Comparison of ENCODE assay signal across 20 cellular contexts in genomic region chr1:184428604-184429003, GRCh38. TPM values are rescaled to one million over a fixed set of nuclear protein-coding genes. Genes with fewer than 3 reads are reported as not detected.
DNase-seq lines count a peak whose midpoint lies in the region; ATAC-seq and TF ChIP-seq lines count a peak whose summit lies in the region.
"Had no signal": no experiment of that assay in that cellular context is flagged by ENCODE, and none has a peak within 500 bp of the region (broad histone marks: within the 10 kb centered on the region; RNA-seq: fewer than 3 reads in every experiment).

No MANE protein-coding gene starts in this region.

- H3K27me3 ChIP-seq in PC-3 (ENCODE audit: low read length), result no peaks in the 10 kb centered on the region
- H3K27me3 ChIP-seq in endodermal cell (ENCODE audit: control insufficient read depth, insufficient read depth, low read length, poor library complexity, severe bottlenecking), result no peaks in the 10 kb centered on the region
- H3K27me3 ChIP-seq in mesendoderm (ENCODE audit: insufficient read depth, low read length, poor library complexity), result no peaks in the 10 kb centered on the region

- DNase-seq in AG10803 (ENCODE audit: low read depth) (no peak), PC-3 (no peak), endodermal cell (no peak), mesendoderm (peak; percentile 34), NCI-H1436 treated with DMSO at 0.1 percent for 48 hours (lab: John Stamatoyannopoulos, UW) (no peak), NOMO-1 treated with dmso at 0.1 percent for 144 hours (lab: John Stamatoyannopoulos, UW; ENCODE audit: unreplicated experiment) (no peak), activated T-cell treated with anti-CD3 and anti-CD28 coated beads for 4 hours (no peak)
- DNase-seq: DMS79 treated with DMSO at 0.1 percent for 48 hours; KBM-7; NCI-H1105 treated with DMSO at 0.1 percent for 48 hours; NCI-H1694 treated with DMSO at 0.1 percent for 48 hours; NCI-H748 treated with DMSO at 0.1 percent for 48 hours; NK-92 treated with Interleukin-12 subunit alpha and Interleukin-12 subunit beta, amount 100 ng/mL, for 24 hours; OCI-M1; SHP77; SK-N-SH had no signal

- no peaks in the 10 kb centered on the region for H3K36me3 Mint-ChIP-seq in endodermal cell (ENCODE audit: low read depth)

- no peak overlapping the region for H3K4ac ChIP-seq in mesendoderm (ENCODE audit: low read depth, low read length)

- H2BK120ac ChIP-seq in mesendoderm (ENCODE audit: low read depth, low read length), result no peak overlapping the region

- no peak overlapping the region for H3K27ac Mint-ChIP-seq in endodermal cell

- no peak overlapping the region for H3K4me3 ChIP-seq in AG10803 (ENCODE audit: low read length)
- H3K4me3 ChIP-seq in PC-3 (ENCODE audit: low read length), result no peak overlapping the region
- no peak overlapping the region for H3K4me3 ChIP-seq in endodermal cell (ENCODE audit: low read length)
- no peak overlapping the region for H3K4me3 ChIP-seq in mesendoderm (ENCODE audit: low read length)
- H3K4me3 ChIP-seq: A549, GM23338 had no signal

- CTCF ChIA-PET in PC-3 (lab: Charles Lee), result no interaction called here

- H2BK15ac ChIP-seq in mesendoderm (replicated peaks; ENCODE audit: low read depth), result no peak overlapping the region

- no peak overlapping the region for H4K8ac ChIP-seq in mesendoderm (ENCODE audit: low read depth, low read length)

- H3K27ac ChIP-seq in PC-3 (ENCODE audit: low read length), result no peak overlapping the region
- no peak overlapping the region for H3K27ac ChIP-seq in endodermal cell (ENCODE audit: low read depth, low read length)
- no peak overlapping the region for H3K27ac ChIP-seq in mesendoderm (ENCODE audit: low read depth, low read length)
- H3K27ac ChIP-seq: A549, C4-2B had no signal

- no peak overlapping the region for H3K23ac ChIP-seq in mesendoderm (ENCODE audit: low read length)

- H3K36me3 ChIP-seq in PC-3 (ENCODE audit: low read depth, low read length), result no peaks in the 10 kb centered on the region
- H3K36me3 ChIP-seq in endodermal cell (ENCODE audit: control insufficient read depth, insufficient read depth, low read length), result peaks cover 3% of the 10 kb centered on the region
- H3K36me3 ChIP-seq in mesendoderm (ENCODE audit: control insufficient read depth, insufficient read depth, low read length), result no peaks in the 10 kb centered on the region

- no peaks in the 10 kb centered on the region for H3K9me2 ChIP-seq in PC-3 (replicated peaks; ENCODE audit: low read length)
- H3K9me2 ChIP-seq: SK-N-SH had no signal

- H3K4me3 Mint-ChIP-seq in endodermal cell, result no peak overlapping the region
- H3K4me3 Mint-ChIP-seq: GM23338 had no signal

- peaks cover 23% of the 10 kb centered on the region for H3K27me3 Mint-ChIP-seq in endodermal cell (ENCODE audit: insufficient read depth)

- no peaks in the 10 kb centered on the region for H3F3A ChIP-seq in PC-3 (ENCODE audit: low read length, unreplicated experiment)

- H2BK5ac ChIP-seq in mesendoderm (ENCODE audit: low read length), result no peak overlapping the region

- TF ChIP-seq CTCF in AG10803 (conservative IDR thresholded peaks at IDR 0.05; ENCODE audit: low read length) (peak; percentile 18; the same call in 1 of the 2 replicates), PC-3 (conservative IDR thresholded peaks at IDR 0.05; ENCODE audit: low read depth, low read length) (0 out of 2 replicates have a peak, but pooled peaks have one; percentile 15), endodermal cell (conservative IDR thresholded peaks at IDR 0.05) (peak; percentile 69)

- ATAC-seq in PC-3, result no peak
- no peak for ATAC-seq in GM21360 (IDR thresholded peaks at IDR 0.05; ENCODE audit: unreplicated experiment)
- ATAC-seq: GM23338 had no signal

- BruUV-seq in PC-3 (replicated peaks; lab: Mats Ljungman, UMichigan), result no TSS peak

- H3K4me1 ChIP-seq in PC-3 (ENCODE audit: insufficient read depth, low read length) (0 out of 2 replicates have a peak, but pooled peaks cover 5% of the 10 kb centered on the region), endodermal cell (ENCODE audit: control insufficient read depth, insufficient read depth, low read length) (no peaks in the 10 kb centered on the region), mesendoderm (ENCODE audit: control insufficient read depth, low read depth, low read length) (no peaks in the 10 kb centered on the region)
- H3K4me1 ChIP-seq: A549 had no signal

- intact Hi-C loops in PC-3 (cut with micrococcal nuclease), result no loop called here

- no peaks in the 10 kb centered on the region for H3K79me1 ChIP-seq in mesendoderm (ENCODE audit: low read length)

- peaks cover 13% of the 10 kb centered on the region for H3K9me3 Mint-ChIP-seq in endodermal cell
- H3K9me3 Mint-ChIP-seq: GM23338 had no signal

- H3K79me2 ChIP-seq in PC-3 (ENCODE audit: low read length) (no peaks in the 10 kb centered on the region), mesendoderm (ENCODE audit: control insufficient read depth, insufficient read depth, low read length) (no peaks in the 10 kb centered on the region)

- H3K9me3 ChIP-seq in PC-3 (ENCODE audit: low read length), result no peaks in the 10 kb centered on the region
- H3K9me3 ChIP-seq in endodermal cell (ENCODE audit: control insufficient read depth, low read length), result peaks cover 4% of the 10 kb centered on the region
- H3K9me3 ChIP-seq: A549, SK-N-SH had no signal

- no peak overlapping the region for H3K9ac ChIP-seq in PC-3 (ENCODE audit: low read length)
- no peak overlapping the region for H3K9ac ChIP-seq in endodermal cell (ENCODE audit: extremely low read depth, low read length, poor library complexity, severe bottlenecking)
- H3K9ac ChIP-seq in mesendoderm (ENCODE audit: low read length), result no peak overlapping the region
- H3K9ac ChIP-seq: SK-N-SH had no signal

- H3K4me2 ChIP-seq in PC-3 (ENCODE audit: low read length) (no peak overlapping the region), mesendoderm (ENCODE audit: low read length) (no peak overlapping the region)
- H3K4me2 ChIP-seq: A549, GM23338, SK-N-SH had no signal

- H4K20me1 ChIP-seq in PC-3 (ENCODE audit: low read length), result no peaks in the 10 kb centered on the region

- no peak overlapping the region for H3K18ac ChIP-seq in mesendoderm (ENCODE audit: low read length)

- no peak overlapping the region for H4K5ac ChIP-seq in mesendoderm (ENCODE audit: low read length)

- no peak overlapping the region for H2AFZ ChIP-seq in PC-3 (ENCODE audit: low read length)
- H2AFZ ChIP-seq: GM23338 had no signal

- H3K56ac ChIP-seq in mesendoderm (ENCODE audit: low read length), result no peak overlapping the region

- H3K4me1 Mint-ChIP-seq in endodermal cell, result peaks cover under 1% of the 10 kb centered on the region

- no peak overlapping the region for H2AK5ac ChIP-seq in mesendoderm (ENCODE audit: low read length)

- POLR2A ChIA-PET in PC-3 (lab: Charles Lee; ENCODE audit: unreplicated experiment), result no interaction called here

RNA-seq across cellular contexts. Expression of gene C1orf21, which starts 41.8 kb away (rescaled TPM):
- total RNA-seq in PC-3 (2014; rRNA removed) (1.3 and 7.3 TPM in 2 replicates), endodermal cell (10 to 100 TPM in 1 of 2 donors, 1 to 10 TPM in 1; 9.1 to 10.2 TPM)
- 31.1 TPM for polyA plus RNA-seq in endodermal cell (2013, experiment 1 of 2)
- 26.2 TPM for polyA plus RNA-seq in endodermal cell (2013, experiment 2 of 2)
- 7.9 TPM for polyA plus RNA-seq in mesendoderm (2013, experiment 1 of 2)
- polyA plus RNA-seq in mesendoderm (2013, experiment 2 of 2), result 8.9 TPM

Comparison
In these comparisons a context has a peak if more than half of its experiments do, and no peak if none do; other contexts are left out.
1. CTCF ChIP-seq: peak in every context shown above with its lines; median percentile 69 in endodermal cell; 18 in AG10803; 15 in PC-3.